In the genomic region with DNA sequence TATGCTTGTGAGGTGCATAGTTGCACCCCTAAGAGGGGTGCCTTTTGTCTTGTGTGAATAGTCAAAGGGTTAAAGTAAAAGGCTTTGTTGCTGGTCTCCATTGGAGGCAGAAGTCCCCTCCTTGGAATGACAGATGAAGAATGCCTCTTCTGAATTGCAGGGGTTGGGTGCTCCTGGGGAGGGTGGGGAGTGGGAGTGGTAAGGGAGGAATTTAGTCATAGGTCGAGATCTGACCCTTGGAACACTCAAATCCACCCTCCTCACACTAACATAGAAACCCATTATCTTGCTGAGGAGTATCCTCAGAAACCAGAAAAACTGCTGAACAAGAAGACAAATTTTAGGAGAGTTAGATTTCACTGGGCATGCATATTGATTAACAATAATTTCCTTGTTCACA, we compare ENCODE assay signal across 20 cellular contexts. TPM values are rescaled to one million over a fixed set of nuclear protein-coding genes. Genes with fewer than 3 reads are reported as not detected.
DNase-seq lines count a peak whose midpoint lies in the region; ATAC-seq, FAIRE-seq and TF ChIP-seq lines count a peak whose summit lies in the region.
"Had no signal": no experiment of that assay in that cellular context is flagged by ENCODE, and none has a peak within 500 bp of the region (broad histone marks: within the 10 kb centered on the region; RNA-seq: fewer than 3 reads in every experiment).

No MANE protein-coding gene starts in this region.

- TF ChIP-seq CTCF in HepG2 (CRISPR knock-in tag; IDR thresholded peaks at IDR 0.05): no peak

- TF ChIP-seq POLR2A in HepG2 (IDR thresholded peaks at IDR 0.05; ENCODE audit: insufficient read depth in 1 of 2, low read depth in 2 of 2, low read length in 2 of 2): no peak

- H3K4me2 ChIP-seq in HepG2 (ENCODE audit: low read depth, low read length): peak overlapping the region; percentile 79
- H3K4me2 ChIP-seq: BLaER1 treated with 17β-estradiol and CSF1 and Interleukin-3, amounts not matched to agents 10 nM and 100 nM had no signal

- CTCF ChIA-PET in HepG2 (lab: Yijun Ruan, JAX; ENCODE audit: low intra/inter-chr PET ratio, low total read pairs): no interaction called here

- H3K27ac ChIP-seq in HepG2 (ENCODE audit: extremely low read length, insufficient read depth, low read length): peak overlapping the region; percentile 65
- H3K27ac ChIP-seq: BLaER1 treated with 17β-estradiol and CSF1 and Interleukin-3, amounts not matched to agents 10 nM and 100 nM had no signal

- H2AFZ ChIP-seq in HepG2 (ENCODE audit: low read length): no peak overlapping the region

- TF ChIP-seq RAD21 in HepG2 (CRISPR knock-in tag; IDR thresholded peaks at IDR 0.05): no peak

- 0 out of 2 replicates have a peak overlapping the region, but pooled peaks have one; percentile 48 for H3K9ac ChIP-seq in HepG2 (ENCODE audit: insufficient read depth, low read depth, low read length)
- H3K9ac ChIP-seq: BLaER1 treated with 17β-estradiol and CSF1 and Interleukin-3, amounts not matched to agents 10 nM and 100 nM had no signal

- H3K4me3 ChIP-seq in HepG2 (replicated peaks in 1 of 3; ENCODE audit: insufficient read depth in 1 of 3, low read depth in 2 of 3, low read length in 3 of 3): no peak overlapping the region; a peak in 1 of 6 replicates
- H3K4me3 ChIP-seq: BLaER1 treated with 17β-estradiol and CSF1 and Interleukin-3, amounts not matched to agents 10 nM and 100 nM had no signal

- TF ChIP-seq EP300 in HepG2 (IDR thresholded peaks at IDR 0.05; ENCODE audit: low read depth in 2 of 2, low read length in 2 of 2): no peak
- no peak for TF ChIP-seq EP300 in HepG2 (CRISPR knock-in tag; IDR thresholded peaks at IDR 0.05; ENCODE audit: borderline replicate concordance)

- DNase-seq in COLO829 (ENCODE audit: low spot score): peak; percentile 49
- DNase-seq in LoVo (ENCODE audit: low spot score): peak; percentile 8
- DNase-seq in HepG2 (ENCODE audit: low spot score): no peak
- no peak for DNase-seq in sciatic nerve (ENCODE audit: low spot score)
- DNase-seq in head of caudate nucleus: no peak
- DNase-seq in T-helper 9 cell: no peak
- no peak for DNase-seq in urothelium cell line (ENCODE audit: low spot score)
- DNase-seq: ACHN; CD4-positive, alpha-beta T cell; DMS153; DND-41; GDM1; GOT3; H9 had no signal

- H3K4me1 ChIP-seq in HepG2 (ENCODE audit: insufficient read depth, low read length): peaks cover 76% of the 10 kb centered on the region

- H3K9me3 ChIP-seq in HepG2 (ENCODE audit: low read length): no peaks in the 10 kb centered on the region

- WGBS in HepG2 (ENCODE audit: low lambda C conversion rate): 10% methylated on average over 1 of the region's 1 CpG

- POLR2A ChIA-PET in HepG2 (lab: Yijun Ruan, JAX): no interaction called here

- no peaks in the 10 kb centered on the region for H3K79me2 ChIP-seq in HepG2 (ENCODE audit: insufficient read depth, low read length)

- FAIRE-seq in HepG2 (lab: Jason Lieb, UNC) (no peak), urothelium cell line (lab: Jason Lieb, UNC) (no peak)
- FAIRE-seq: D721Med, GM19239 had no signal

- in situ Hi-C loops in HepG2 (cut with HindIII; ENCODE audit: extremely low pct_ligation_motif_present, low pct_unique_long_range_greater_than_20kb): loop anchor here (5.0 kb wide), 1 partner anchor 60 kb away; no protein-coding TSS in a partner anchor

- no TSS peak for BruUV-seq in HepG2 (replicated peaks; lab: Mats Ljungman, UMichigan)

- intact Hi-C loops in HepG2 (cut with micrococcal nuclease; ENCODE audit: unreplicated experiment) (no loop called here), sciatic nerve (cut with DNase I) (no loop called here), head of caudate nucleus (cut with DNase I) (no loop called here)

- peaks cover 4 to 18% of the 10 kb centered on the region in 2 experiments; a peak in 3 of 5 replicates for H3K27me3 ChIP-seq in HepG2 (ENCODE audit: control insufficient read depth in 1 of 2, insufficient read depth in 2 of 2, low read length in 2 of 2)

- no peaks in the 10 kb centered on the region for H3K36me3 ChIP-seq in HepG2 (replicated peaks in 1 of 2; ENCODE audit: control insufficient read depth in 1 of 2, insufficient read depth in 2 of 2, low read length in 2 of 2)
- H3K36me3 ChIP-seq: BLaER1 treated with 17β-estradiol and CSF1 and Interleukin-3, amounts not matched to agents 10 nM and 100 nM had no signal

- no peaks in the 10 kb centered on the region for H4K20me1 ChIP-seq in HepG2 (ENCODE audit: insufficient read depth, low read length)

- no peak for ATAC-seq in HepG2
- ATAC-seq in sciatic nerve: peak; percentile 47
- no peak for ATAC-seq in HG02981 (IDR thresholded peaks at IDR 0.05; ENCODE audit: unreplicated experiment)

TF ChIP-seq in HepG2, 621 proteins besides CTCF, POLR2A, EP300 and RAD21:
- no peak for TF ChIP-seq ZNF678 (CRISPR knock-in tag; IDR thresholded peaks at IDR 0.05)
- TF ChIP-seq, protein P1, sequence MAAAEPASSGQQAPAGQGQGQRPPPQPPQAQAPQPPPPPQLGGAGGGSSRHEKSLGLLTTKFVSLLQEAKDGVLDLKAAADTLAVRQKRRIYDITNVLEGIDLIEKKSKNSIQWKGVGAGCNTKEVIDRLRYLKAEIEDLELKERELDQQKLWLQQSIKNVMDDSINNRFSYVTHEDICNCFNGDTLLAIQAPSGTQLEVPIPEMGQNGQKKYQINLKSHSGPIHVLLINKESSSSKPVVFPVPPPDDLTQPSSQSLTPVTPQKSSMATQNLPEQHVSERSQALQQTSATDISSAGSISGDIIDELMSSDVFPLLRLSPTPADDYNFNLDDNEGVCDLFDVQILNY (CRISPR knock-in tag; conservative IDR thresholded peaks at IDR 0.05): no peak
- TF ChIP-seq, protein P2, sequence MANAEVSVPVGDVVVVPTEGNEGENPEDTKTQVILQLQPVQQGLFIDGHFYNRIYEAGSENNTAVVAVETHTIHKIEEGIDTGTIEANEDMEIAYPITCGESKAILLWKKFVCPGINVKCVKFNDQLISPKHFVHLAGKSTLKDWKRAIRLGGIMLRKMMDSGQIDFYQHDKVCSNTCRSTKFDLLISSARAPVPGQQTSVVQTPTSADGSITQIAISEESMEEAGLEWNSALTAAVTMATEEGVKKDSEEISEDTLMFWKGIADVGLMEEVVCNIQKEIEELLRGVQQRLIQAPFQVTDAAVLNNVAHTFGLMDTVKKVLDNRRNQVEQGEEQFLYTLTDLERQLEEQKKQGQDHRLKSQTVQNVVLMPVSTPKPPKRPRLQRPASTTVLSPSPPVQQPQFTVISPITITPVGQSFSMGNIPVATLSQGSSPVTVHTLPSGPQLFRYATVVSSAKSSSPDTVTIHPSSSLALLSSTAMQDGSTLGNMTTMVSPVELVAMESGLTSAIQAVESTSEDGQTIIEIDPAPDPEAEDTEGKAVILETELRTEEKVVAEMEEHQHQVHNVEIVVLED (CRISPR knock-in tag; IDR thresholded peaks at IDR 0.05; ENCODE audit: borderline replicate concordance): no peak
- no peak for TF ChIP-seq MATR3 (CRISPR knock-in tag; IDR thresholded peaks at IDR 0.05)
- no peak for TF ChIP-seq ZNF432 (CRISPR knock-in tag; IDR thresholded peaks at IDR 0.05; ENCODE audit: borderline replicate concordance)

RNA-seq across cellular contexts. Expression of gene CTXND1, which starts 4.7 kb away (rescaled TPM):
- 2.1 and 2.5 TPM in 2 replicates for total RNA-seq in HepG2 (2016; rRNA removed; fragmentation: Illumina TruSeq; extraction: Trizol)
- total RNA-seq in HepG2 (2016; cell fraction: cytosol; rRNA removed; fragmentation: Illumina TruSeq; extraction: Trizol; ENCODE audit: low read depth): 4.1 TPM in 2 replicates
- 1.9 and 2.3 TPM in 2 replicates for total RNA-seq in HepG2 (2016; cell fraction: insoluble cytoplasmic fraction; rRNA removed; fragmentation: Illumina TruSeq; extraction: Trizol)
- total RNA-seq in HepG2 (2016; cell fraction: membrane; rRNA removed; fragmentation: Illumina TruSeq; extraction: Trizol): 6.4 TPM in 2 replicates
- total RNA-seq in HepG2 (2016; cell fraction: nucleus; rRNA removed; fragmentation: Illumina TruSeq; extraction: Trizol): 1.4 and 1.7 TPM in 2 replicates
- 0.91 and 1.2 TPM in 2 replicates for polyA plus RNA-seq in HepG2 (2011; rRNA removed)
- polyA plus RNA-seq in HepG2 (2011; cell fraction: cytosol; rRNA removed): 0.81 and 1.0 TPM in 2 replicates
- polyA plus RNA-seq in HepG2 (2011; cell fraction: nucleus; rRNA removed): 0.52 and 0.61 TPM in 2 replicates
- 0.36 and 0.52 TPM in 2 replicates for polyA plus RNA-seq in HepG2 (2012)
- 5.6 and 6.2 TPM in 2 replicates for polyA plus RNA-seq in HepG2 (2016; cell fraction: cytosol; fragmentation: Illumina TruSeq; extraction: Trizol; ENCODE audit: low read depth)
- polyA plus RNA-seq in HepG2 (2016; cell fraction: insoluble cytoplasmic fraction; fragmentation: Illumina TruSeq; extraction: Trizol; ENCODE audit: low read depth): 3.3 and 4.1 TPM in 2 replicates
- 8.7 and 9.1 TPM in 2 replicates for polyA plus RNA-seq in HepG2 (2016; cell fraction: membrane; fragmentation: Illumina TruSeq; extraction: Trizol; ENCODE audit: low read depth)
- polyA plus RNA-seq in HepG2 (2016; cell fraction: nucleus; fragmentation: Illumina TruSeq; extraction: Trizol; ENCODE audit: insufficient read depth, low read depth): 3.4 and 3.5 TPM in 2 replicates
- polyA minus RNA-seq in HepG2 (2011; rRNA and poly(A)+ RNA removed; ENCODE audit: low replicate concordance): 1.6 TPM in 1 of 2 replicates, not detected in the other
- 0.79 and 1.1 TPM in 2 replicates for polyA minus RNA-seq in HepG2 (2011; cell fraction: cytosol; rRNA and poly(A)+ RNA removed)
- 0.75 and 1.2 TPM in 2 replicates for polyA minus RNA-seq in HepG2 (2011; cell fraction: nucleus; rRNA and poly(A)+ RNA removed)
- 6.3 TPM for total RNA-seq in sciatic nerve
- total RNA-seq: A172; CD4-positive, alpha-beta T cell; H9; HT1080 had no signal

Comparison
In these comparisons a context has a peak if more than half of its experiments do, and no peak if none do; other contexts are left out.
1. DNase-seq: peak in COLO829 (single experiment) and LoVo (single experiment); none in HepG2 (single experiment), sciatic nerve (single experiment), head of caudate nucleus (0 of 42), T-helper 9 cell (single experiment) and urothelium cell line (single experiment).